8 cellular contexts compared by ENCODE assay signal in genomic region chrX:120244395-120244734, GRCh38. TPM values are rescaled to one million over a fixed set of nuclear protein-coding genes. Genes with fewer than 3 reads are reported as not detected.
A peak's percentile ranks its signal among the peaks of the same experiment; 100 is the strongest.
DNase-seq lines count a peak whose midpoint lies in the region; ATAC-seq and TF ChIP-seq lines count a peak whose summit lies in the region.

No MANE protein-coding gene starts in this region.

- peak overlapping the region; percentile 91 for H3K18ac ChIP-seq in trophoblast cell (ENCODE audit: low read length)

- no peak overlapping the region for H3K23ac ChIP-seq in trophoblast cell (ENCODE audit: low read length)

- peak overlapping the region; percentile 77 for H4K12ac ChIP-seq in trophoblast cell (ENCODE audit: low read depth, low read length)

- TF ChIP-seq POLR2A in esophagus muscularis mucosa (IDR thresholded peaks at IDR 0.05; ENCODE audit: low read depth), result no peak

- H3K4me3 ChIP-seq in SK-N-SH (ENCODE audit: low read depth in 2 of 2, low read length in 1 of 2) (peak overlapping the region; percentile 72 to 73), OCI-LY1 (ENCODE audit: low read depth, low read length, poor library complexity, severe bottlenecking) (peak overlapping the region; percentile 88), esophagus muscularis mucosa (peak overlapping the region; percentile 63 to 70 (median 65)), trophoblast cell (ENCODE audit: low read depth, low read length) (peak overlapping the region; percentile 91)

- H3K9ac ChIP-seq in SK-N-SH, result peak overlapping the region; percentile 58
- peak overlapping the region; percentile 78 for H3K9ac ChIP-seq in OCI-LY1 (ENCODE audit: low read length)
- H3K9ac ChIP-seq in trophoblast cell (ENCODE audit: low read length), result peak overlapping the region; percentile 79

- H3K79me2 ChIP-seq in SK-N-SH (ENCODE audit: insufficient read depth) (no peaks in the 10 kb centered on the region; the same call in 1 of the 2 replicates), OCI-LY1 (ENCODE audit: insufficient read depth, low read length) (peaks cover 6% of the 10 kb centered on the region; the same call in 1 of the 2 replicates), trophoblast cell (ENCODE audit: control insufficient read depth, insufficient read depth, low read length, poor library complexity) (peaks cover 2% of the 10 kb centered on the region)

- no peak overlapping the region for H3K4ac ChIP-seq in trophoblast cell (ENCODE audit: low read depth, low read length)

- CTCF ChIA-PET in SK-N-SH (lab: Yijun Ruan, JAX), result interaction anchor here (1.0 kb wide), 1 partner anchor 31 kb away, joined by 3 read pairs; no protein-coding TSS in a partner anchor

- H3K14ac ChIP-seq in trophoblast cell (ENCODE audit: low read length), result peak overlapping the region; percentile 79

- H3F3A ChIP-seq in SK-N-SH (replicated peaks; ENCODE audit: insufficient read depth) (no peaks in the 10 kb centered on the region), OCI-LY1 (ENCODE audit: insufficient read depth, low read length) (no peaks in the 10 kb centered on the region)

- H3K9me3 ChIP-seq in SK-N-SH, result no peaks in the 10 kb centered on the region
- H3K9me3 ChIP-seq in OCI-LY1 (ENCODE audit: low read length), result no peaks in the 10 kb centered on the region
- H3K9me3 ChIP-seq in esophagus muscularis mucosa, result no peaks in the 10 kb centered on the region
- H3K9me3 ChIP-seq in trophoblast cell (ENCODE audit: insufficient read depth, low read depth, low read length), result no peaks in the 10 kb centered on the region

- H3K27ac ChIP-seq in SK-N-SH (ENCODE audit: low read depth in 2 of 2, low read length in 1 of 2), result peak overlapping the region; percentile 67 to 69; a peak in 2 of 4 replicates
- no peak overlapping the region for H3K27ac ChIP-seq in OCI-LY1 (ENCODE audit: low read depth, low read length, poor library complexity, severe bottlenecking)
- H3K27ac ChIP-seq in esophagus muscularis mucosa (replicated peaks in 1 of 4), result peak overlapping the region; percentile 78 to 90 (median 86)
- H3K27ac ChIP-seq in trophoblast cell (ENCODE audit: low read depth, low read length), result no peak overlapping the region

- H2AK5ac ChIP-seq in trophoblast cell (ENCODE audit: low read length), result no peak overlapping the region

- H2AFZ ChIP-seq in SK-N-SH (ENCODE audit: low read depth) (peak overlapping the region; percentile 79), OCI-LY1 (ENCODE audit: low read length) (no peak overlapping the region), trophoblast cell (ENCODE audit: insufficient read depth, low read length, poor library complexity) (peak overlapping the region; percentile 91)

- H4K91ac ChIP-seq in trophoblast cell (ENCODE audit: low read depth, low read length), result no peak overlapping the region

- H3K36me3 ChIP-seq in SK-N-SH (replicated peaks in 1 of 2; ENCODE audit: control insufficient read depth in 1 of 2, insufficient read depth in 2 of 2, low read length in 1 of 2), result no peaks in the 10 kb centered on the region
- H3K36me3 ChIP-seq in OCI-LY1 (ENCODE audit: insufficient read depth, low read length), result no peaks in the 10 kb centered on the region
- no peaks in the 10 kb centered on the region for H3K36me3 ChIP-seq in esophagus muscularis mucosa
- no peaks in the 10 kb centered on the region for H3K36me3 ChIP-seq in trophoblast cell (ENCODE audit: control insufficient read depth in 1 of 2, insufficient read depth in 2 of 2, low read length in 2 of 2)

- POLR2A ChIA-PET in SK-N-SH (lab: Yijun Ruan, JAX), result no interaction called here

- DNase-seq in SK-N-SH (no peak), esophagus muscularis mucosa (ENCODE audit: extremely low spot score) (no peak), trophoblast cell (no peak), NCI-H446 treated with DMSO at 0.1 percent for 48 hours (lab: John Stamatoyannopoulos, UW) (no peak), midbrain (lab: John Stamatoyannopoulos, UW) (no peak), NCI-H1930 (lab: John Stamatoyannopoulos, UW) (no peak)

- TF ChIP-seq EP300 in SK-N-SH (IDR thresholded peaks at IDR 0.05; ENCODE audit: borderline replicate concordance in 1 of 2, low read depth in 1 of 2, low read length in 1 of 2), result no peak
- TF ChIP-seq EP300 in esophagus muscularis mucosa (IDR thresholded peaks at IDR 0.05), result no peak

- H3K79me1 ChIP-seq in trophoblast cell (ENCODE audit: low read length), result peaks cover 2% of the 10 kb centered on the region

- peak overlapping the region; percentile 92 for H4K8ac ChIP-seq in trophoblast cell (ENCODE audit: low read depth, low read length)

- H2BK120ac ChIP-seq in trophoblast cell (ENCODE audit: insufficient read depth, low read length, poor library complexity), result peak overlapping the region; percentile 73

- H3K27me3 ChIP-seq in SK-N-SH (ENCODE audit: insufficient read depth) (no peaks in the 10 kb centered on the region; the same call in 1 of the 2 replicates), OCI-LY1 (ENCODE audit: insufficient read depth, low read length) (no peaks in the 10 kb centered on the region), esophagus muscularis mucosa (no peaks in the 10 kb centered on the region), trophoblast cell (ENCODE audit: insufficient read depth, low read length) (no peaks in the 10 kb centered on the region)

- no peak overlapping the region for H2BK5ac ChIP-seq in trophoblast cell (ENCODE audit: low read depth, low read length, poor library complexity)

- intact Hi-C loops in esophagus muscularis mucosa (cut with DNase I), result loop anchor here (5.0 to 10.0 kb wide), 2 partner anchors 223 to 300 kb away; partner anchors contain the start of genes LAMP2 and NKAP

- H4K20me1 ChIP-seq in SK-N-SH (ENCODE audit: insufficient read depth) (no peaks in the 10 kb centered on the region), OCI-LY1 (ENCODE audit: insufficient read depth, low read length) (no peaks in the 10 kb centered on the region)

- H3K4me2 ChIP-seq in SK-N-SH (peak overlapping the region; percentile 82), OCI-LY1 (ENCODE audit: low read length) (peak overlapping the region; percentile 74), trophoblast cell (ENCODE audit: low read length) (peak overlapping the region; percentile 88)

- H3K4me1 ChIP-seq in SK-N-SH (ENCODE audit: control insufficient read depth in 1 of 2, insufficient read depth in 2 of 2, low read depth in 1 of 2, low read length in 1 of 2) (peaks cover 0 to 3% of the 10 kb centered on the region in 2 experiments; a peak in 2 of 4 replicates), OCI-LY1 (ENCODE audit: insufficient read depth, low read length, severe bottlenecking) (peaks cover 16% of the 10 kb centered on the region), esophagus muscularis mucosa (peaks cover 0 to 14% (median 12%) of the 10 kb centered on the region in 4 donors), trophoblast cell (ENCODE audit: control insufficient read depth in 1 of 2, insufficient read depth in 2 of 2, low read length in 2 of 2) (peaks cover 0 to 3% of the 10 kb centered on the region in 2 experiments)

- no peak; the same call in 1 of the 3 replicates for ATAC-seq in SK-N-SH treated with all-trans-retinoic acid at 6 μM for 48 hours

- no peak for TF ChIP-seq RAD21 in SK-N-SH (IDR thresholded peaks at IDR 0.05; ENCODE audit: low read length)

- TF ChIP-seq CTCF in SK-N-SH (IDR thresholded peaks at IDR 0.05) (no peak), OCI-LY1 (IDR thresholded peaks at IDR 0.05; ENCODE audit: low read length) (no peak), esophagus muscularis mucosa (IDR thresholded peaks at IDR 0.05) (no peak)

- no peak overlapping the region for H2BK12ac ChIP-seq in trophoblast cell (ENCODE audit: low read length)

- 1% methylated on average over 16 of the region's 16 CpGs for WGBS in SK-N-SH (ENCODE audit: low lambda C conversion rate)
- 27% methylated on average over 16 of the region's 16 CpGs for WGBS in esophagus muscularis mucosa
- WGBS in trophoblast cell (ENCODE audit: extremely low coverage, insufficient coverage, insufficient read length), result no CpG with 5 or more reads among the region's 16 CpGs

- H3K9me2 ChIP-seq in SK-N-SH (no peaks in the 10 kb centered on the region), OCI-LY1 (ENCODE audit: low read depth, low read length) (no peaks in the 10 kb centered on the region)

TF ChIP-seq in SK-N-SH, 30 proteins besides CTCF, POLR2A, EP300 and RAD21 (continues in another document):
- no peak for TF ChIP-seq SMC3 (IDR thresholded peaks at IDR 0.05; ENCODE audit: low read depth, low read length)
- TF ChIP-seq USF2 (IDR thresholded peaks at IDR 0.05; ENCODE audit: borderline replicate concordance, low read depth, low read length), result no peak
- TF ChIP-seq TAF1 (IDR thresholded peaks at IDR 0.05; ENCODE audit: borderline replicate concordance, low read depth, low read length), result no peak
- no peak for TF ChIP-seq TEAD4 (IDR thresholded peaks at IDR 0.05; ENCODE audit: borderline replicate concordance, insufficient read depth)

TF ChIP-seq in SK-N-SH treated with all-trans-retinoic acid at 6 μM for 48 hours, 23 proteins besides CTCF, POLR2A, EP300 and RAD21 (continues in another document):
- TF ChIP-seq BACH2 (CRISPR knock-in tag; IDR thresholded peaks at IDR 0.05; ENCODE audit: borderline replicate concordance) (no peak), TSHZ2 (CRISPR knock-in tag; IDR thresholded peaks at IDR 0.05) (no peak), OSR1 (CRISPR knock-in tag; IDR thresholded peaks at IDR 0.05) (no peak), ZFP30 (CRISPR knock-in tag; IDR thresholded peaks at IDR 0.05) (no peak)

RNA-seq across cellular contexts. Expression of gene ZBTB33, which starts 6.2 kb away (rescaled TPM):
- polyA plus RNA-seq in SK-N-SH (2012; rRNA removed), result 1.2 and 1.5 TPM in 2 replicates
- polyA plus RNA-seq in SK-N-SH (2012; cell fraction: cytosol; rRNA removed), result 2.0 and 2.7 TPM in 2 replicates
- 0.53 and 1.1 TPM in 2 replicates for polyA plus RNA-seq in SK-N-SH (2012; cell fraction: nucleus; rRNA removed)
- total RNA-seq in esophagus muscularis mucosa, result 1 to 10 TPM; 7.9 to 9.1 (median 8.1) TPM
- polyA plus RNA-seq in trophoblast cell (2013), result 10.0 TPM in 2 replicates

Comparison
In these comparisons a context has a peak if more than half of its experiments do, and no peak if none do; other contexts are left out.
1. H3K27ac ChIP-seq: peak in SK-N-SH (2 of 2) and esophagus muscularis mucosa (4 of 4); none in OCI-LY1 (single experiment) and trophoblast cell (single experiment).
2. Peak in every context shown above with its lines, with median percentiles within 50 percentile points of each other: H3K4me2 ChIP-seq, H3K4me3 ChIP-seq and H3K9ac ChIP-seq.